14 cellular contexts compared by ENCODE assay signal in genomic region chr5:128038641-128039040, GRCh38. TPM values are rescaled to one million over a fixed set of nuclear protein-coding genes. Genes with fewer than 3 reads are reported as not detected.
DNase-seq lines count a peak whose midpoint lies in the region; ATAC-seq, FAIRE-seq and TF ChIP-seq lines count a peak whose summit lies in the region.
"Had no signal": no experiment of that assay in that cellular context is flagged by ENCODE, and none has a peak within 500 bp of the region (broad histone marks: within the 10 kb centered on the region; RNA-seq: fewer than 3 reads in every experiment).

No MANE protein-coding gene starts in this region.

- H3K79me2 ChIP-seq in astrocyte (ENCODE audit: insufficient read depth, low read length), result no peaks in the 10 kb centered on the region

- peaks cover 5% of the 10 kb centered on the region for H3K4me1 Mint-ChIP-seq in astrocyte (ENCODE audit: low read depth, unreplicated experiment)

- no peak overlapping the region for H2AFZ ChIP-seq in astrocyte (ENCODE audit: low read depth, low read length)

- no peak overlapping the region for H3K27ac Mint-ChIP-seq in astrocyte (ENCODE audit: unreplicated experiment)
- H3K27ac Mint-ChIP-seq: stimulated activated naive B cell treated with anti-CD40 and anti-IgM and Interleukin-4, amounts not matched to agents 10 μg/mL and 1 μg/mL and 100 μg/mL, for 72 hours; T-helper 2 cell treated with Interferon-gamma antibody and Interleukin-4, amounts not matched to agents 5 μg/mL and 100 μg/mL, for 36 hours had no signal

- no peak overlapping the region for H3K4me3 ChIP-seq in BLaER1 treated with 17β-estradiol and CSF1 and Interleukin-3, amounts not matched to agents 10 nM and 100 nM
- H3K4me3 ChIP-seq in astrocyte (ENCODE audit: insufficient read depth, low read depth, low read length), result no peak overlapping the region
- H3K4me3 ChIP-seq in suprapubic skin, result no peak overlapping the region
- H3K4me3 ChIP-seq: GM12878 had no signal

- H3K4me1 ChIP-seq in BLaER1 treated with 17β-estradiol and CSF1 and Interleukin-3, amounts not matched to agents 10 nM and 100 nM, result peaks cover 0 to 32% (median 19%) of the 10 kb centered on the region in 10 experiments; a peak in 15 of 20 replicates
- H3K4me1 ChIP-seq in astrocyte (ENCODE audit: insufficient read depth, low read length) (peaks cover 8% of the 10 kb centered on the region), suprapubic skin (peaks cover 4% of the 10 kb centered on the region)

- peak overlapping the region in 7 of 11 experiments; percentile 20 to 65 (median 55); a peak in 13 of 22 replicates for H3K4me2 ChIP-seq in BLaER1 treated with 17β-estradiol and CSF1 and Interleukin-3, amounts not matched to agents 10 nM and 100 nM
- peak overlapping the region; percentile 26 for H3K4me2 ChIP-seq in astrocyte (ENCODE audit: low read length)

- no peak overlapping the region for H3K4me3 Mint-ChIP-seq in astrocyte (ENCODE audit: unreplicated experiment)
- H3K4me3 Mint-ChIP-seq: central memory CD8-positive, alpha-beta T cell; stimulated activated naive B cell treated with anti-CD40 and anti-IgM and Interleukin-4, amounts not matched to agents 10 μg/mL and 1 μg/mL and 100 μg/mL, for 72 hours; T-helper 2 cell treated with Interferon-gamma antibody and Interleukin-4, amounts not matched to agents 5 μg/mL and 100 μg/mL, for 36 hours had no signal

- peaks cover 0 to 11% (median 8%) of the 10 kb centered on the region in 11 experiments; a peak in 16 of 22 replicates for H3K9me3 ChIP-seq in BLaER1 treated with 17β-estradiol and CSF1 and Interleukin-3, amounts not matched to agents 10 nM and 100 nM (replicated peaks in 1 of 11)
- no peaks in the 10 kb centered on the region for H3K9me3 ChIP-seq in astrocyte (ENCODE audit: insufficient read depth, low read depth, low read length)
- H3K9me3 ChIP-seq in suprapubic skin, result no peaks in the 10 kb centered on the region

- H3K36me3 ChIP-seq in BLaER1 treated with 17β-estradiol and CSF1 and Interleukin-3, amounts not matched to agents 10 nM and 100 nM, result peaks cover 0 to 12% (median 2%) of the 10 kb centered on the region in 11 experiments; a peak in 6 of 22 replicates
- H3K36me3 ChIP-seq in astrocyte (ENCODE audit: insufficient read depth, low read length) (no peaks in the 10 kb centered on the region), suprapubic skin (no peaks in the 10 kb centered on the region)

- no peak for TF ChIP-seq CTCF in astrocyte (IDR thresholded peaks at IDR 0.05; ENCODE audit: insufficient read depth, low read depth, low read length)
- TF ChIP-seq CTCF in omental fat pad (IDR thresholded peaks at IDR 0.05), result no peak
- no peak for TF ChIP-seq CTCF in suprapubic skin (IDR thresholded peaks at IDR 0.05)

- no peaks in the 10 kb centered on the region for H3K27me3 ChIP-seq in BLaER1 treated with 17β-estradiol and CSF1 and Interleukin-3, amounts not matched to agents 10 nM and 100 nM
- H3K27me3 ChIP-seq in astrocyte (ENCODE audit: insufficient read depth, low read length) (no peaks in the 10 kb centered on the region), suprapubic skin (no peaks in the 10 kb centered on the region)

- H3K27ac ChIP-seq in BLaER1 treated with 17β-estradiol and CSF1 and Interleukin-3, amounts not matched to agents 10 nM and 100 nM, result 0 out of 22 replicates have a peak overlapping the region, but pooled peaks of 1 of the 11 experiments have one; percentile 1
- H3K27ac ChIP-seq in astrocyte (ENCODE audit: low read depth, low read length) (no peak overlapping the region), suprapubic skin (no peak overlapping the region)

- DNase-seq in Kasumi-1 (lab: John Stamatoyannopoulos, UW) (peak; percentile 68 to 73), astrocyte (ENCODE audit: low read depth) (peak; percentile 85), kidney glomerular epithelial cell (lab: John Stamatoyannopoulos, UW) (peak; percentile 1), omental fat pad (ENCODE audit: low spot score) (no peak), suprapubic skin (ENCODE audit: low spot score in 2 of 2) (no peak)
- DNase-seq: activated T-cell treated with anti-CD3 and anti-CD28 coated beads for 4 hours; stimulated activated CD4-positive, alpha-beta T cell treated with anti-CD3 and anti-CD28 coated beads, Interleukin-15, amount 100 ng/mL, for 24 hours; stimulated activated naive B cell treated with anti-CD40 and anti-IgM and Interleukin-4, amounts not matched to agents 10 μg/mL and 1 μg/mL and 100 μg/mL, for 72 hours had no signal

- peaks cover 7% of the 10 kb centered on the region for H3K9me3 Mint-ChIP-seq in astrocyte (ENCODE audit: unreplicated experiment)
- H3K9me3 Mint-ChIP-seq: central memory CD8-positive, alpha-beta T cell had no signal

- H3K36me3 Mint-ChIP-seq in astrocyte (ENCODE audit: low read depth, unreplicated experiment), result peaks cover 8% of the 10 kb centered on the region

- no peak for TF ChIP-seq EP300 in suprapubic skin (IDR thresholded peaks at IDR 0.05)

- ATAC-seq in omental fat pad (ENCODE audit: low FRiP score) (no peak), GM21515 (IDR thresholded peaks at IDR 0.05; ENCODE audit: unreplicated experiment) (no peak), GM19467 (IDR thresholded peaks at IDR 0.05; ENCODE audit: unreplicated experiment) (no peak)
- ATAC-seq: GM12878; stimulated activated naive B cell treated with anti-CD40 and anti-IgM and Interleukin-4, amounts not matched to agents 10 μg/mL and 1 μg/mL and 100 μg/mL, for 72 hours had no signal

- H3K27me3 Mint-ChIP-seq in astrocyte (ENCODE audit: low read depth, unreplicated experiment), result no peaks in the 10 kb centered on the region
- H3K27me3 Mint-ChIP-seq: central memory CD8-positive, alpha-beta T cell; stimulated activated naive B cell treated with anti-CD40 and anti-IgM and Interleukin-4, amounts not matched to agents 10 μg/mL and 1 μg/mL and 100 μg/mL, for 72 hours had no signal

- no peak for TF ChIP-seq POLR2A in suprapubic skin (IDR thresholded peaks at IDR 0.05)

- H4K20me1 ChIP-seq in BLaER1 treated with 17β-estradiol and CSF1 and Interleukin-3, amounts not matched to agents 10 nM and 100 nM, result peaks cover 0 to 7% (median 0%) of the 10 kb centered on the region in 11 experiments; a peak in 2 of 22 replicates
- H4K20me1 ChIP-seq in astrocyte (ENCODE audit: insufficient read depth, low read length), result no peaks in the 10 kb centered on the region

- no peak overlapping the region for H3K9ac ChIP-seq in BLaER1 treated with 17β-estradiol and CSF1 and Interleukin-3, amounts not matched to agents 10 nM and 100 nM
- no peak overlapping the region for H3K9ac ChIP-seq in astrocyte (ENCODE audit: low read length)

- FAIRE-seq in astrocyte (lab: Jason Lieb, UNC), result peak; percentile 43
- FAIRE-seq: GM12878 had no signal

RNA-seq across cellular contexts. Expression of gene SLC12A2, which starts 44.9 kb away (rescaled TPM):
- total RNA-seq in astrocyte, result 17.2 and 20.3 TPM in 2 replicates
- 10 to 100 TPM; 14.4 to 28.1 (median 20.6) TPM for total RNA-seq in omental fat pad
- 100 to 1,000 TPM; 126 to 330 (median 186) TPM for total RNA-seq in suprapubic skin

Comparison
In these comparisons a context has a peak if more than half of its experiments do, and no peak if none do; other contexts are left out.
1. DNase-seq: peak in Kasumi-1 (2 of 2), astrocyte (single experiment) and kidney glomerular epithelial cell (single experiment); none in omental fat pad (single experiment) and suprapubic skin (0 of 2).